ENCODE assay signal across 1 cellular context in genomic region chr4:108628411-108628810, GRCh38.
TF ChIP-seq lines count a peak whose summit lies in the region.

No MANE protein-coding gene starts in this region.

TF ChIP-seq in SK-N-SH treated with all-trans-retinoic acid at 6 μM for 48 hours, 23 proteins besides CTCF, POLR2A, EP300 and RAD21 (continued from another document):
- TF ChIP-seq PATZ1 (CRISPR knock-in tag; IDR thresholded peaks at IDR 0.05; ENCODE audit: borderline replicate concordance): no peak
